In genomic region chr14:91244501-91244901, GRCh38 we compare ENCODE assay signal across 8 cellular contexts. TPM values are rescaled to one million over a fixed set of nuclear protein-coding genes. Genes with fewer than 3 reads are reported as not detected.
A peak's percentile ranks its signal among the peaks of the same experiment; 100 is the strongest.
DNase-seq lines count a peak whose midpoint lies in the region; ATAC-seq and TF ChIP-seq lines count a peak whose summit lies in the region.

GPR68 (minus strand) TSS chr14:91244704; CDS start chr14:91235050, 9,654 bp downstream.

- H3K9me3 Mint-ChIP-seq in endothelial cell (ENCODE audit: unreplicated experiment), result no peaks in the 10 kb centered on the region

- H3K9me2 ChIP-seq in SU-DHL-6 (replicated peaks; ENCODE audit: insufficient read depth, low read length), result no peaks in the 10 kb centered on the region

- H3K36me3 Mint-ChIP-seq in endothelial cell (ENCODE audit: low read depth, unreplicated experiment), result peaks cover 19% of the 10 kb centered on the region

- H3K4me2 ChIP-seq in SU-DHL-6 (ENCODE audit: low read depth, low read length, poor library complexity, severe bottlenecking), result peak within 1 kb of the TSS; percentile 49

- H3K9ac ChIP-seq in SU-DHL-6 (ENCODE audit: low read length) (peak within 1 kb of the TSS; percentile 24), mucosa of rectum (ENCODE audit: low read depth in 1 of 2, low read length in 2 of 2) (peak within 1 kb of the TSS; percentile 29 to 56)

- 0 out of 2 replicates have a peak, but pooled peaks cover 4% of the 10 kb centered on the region for H3F3A ChIP-seq in SU-DHL-6 (ENCODE audit: insufficient read depth)

- H2AFZ ChIP-seq in SU-DHL-6 (ENCODE audit: low read depth, low read length, severe bottlenecking), result no peak within 1 kb of the TSS

- H3K4me3 Mint-ChIP-seq in endothelial cell (ENCODE audit: unreplicated experiment), result peak within 1 kb of the TSS; percentile 17

- H3K79me2 ChIP-seq in SU-DHL-6 (ENCODE audit: insufficient read depth, low read length), result no peaks in the 10 kb centered on the region

- H3K4me1 Mint-ChIP-seq in endothelial cell (ENCODE audit: unreplicated experiment), result peaks cover 47% of the 10 kb centered on the region

- peak within 1 kb of the TSS; percentile 54 for H3K27ac ChIP-seq in SU-DHL-6 (ENCODE audit: low read depth, low read length)
- peak within 1 kb of the TSS; percentile 49 to 77 for H3K27ac ChIP-seq in mucosa of rectum (ENCODE audit: low read depth in 2 of 2, low read length in 2 of 2)

- H3K27me3 Mint-ChIP-seq in endothelial cell (ENCODE audit: unreplicated experiment), result peaks cover 7% of the 10 kb centered on the region

- H3K27me3 ChIP-seq in SU-DHL-6 (ENCODE audit: low read length), result no peaks in the 10 kb centered on the region
- no peaks in the 10 kb centered on the region for H3K27me3 ChIP-seq in mucosa of rectum (ENCODE audit: control insufficient read depth in 2 of 2, insufficient read depth in 2 of 2, low read length in 2 of 2)

- no peak for ATAC-seq in HG03521 (IDR thresholded peaks at IDR 0.05; ENCODE audit: unreplicated experiment)

- no peak for TF ChIP-seq CTCF in SU-DHL-6 (IDR thresholded peaks at IDR 0.05; ENCODE audit: insufficient read depth, low read length, poor library complexity, severe bottlenecking)
- no peak for TF ChIP-seq CTCF in endothelial cell (IDR thresholded peaks at IDR 0.05; ENCODE audit: unreplicated experiment)

- peak; percentile 81 for DNase-seq in AG08395 (ENCODE audit: low spot score)
- DNase-seq in H4 (ENCODE audit: low spot score), result peak; percentile 39
- DNase-seq in endothelial cell (ENCODE audit: low spot score), result no peak
- no peak for DNase-seq in DMS53 treated with DMSO at 0.1 percent for 48 hours (lab: John Stamatoyannopoulos, UW; ENCODE audit: unreplicated experiment)
- DNase-seq in RPMI8226, result no peak

- peaks cover 7 to 9% of the 10 kb centered on the region in 2 donors for H3K4me1 ChIP-seq in mucosa of rectum (ENCODE audit: control insufficient read depth in 2 of 2, insufficient read depth in 2 of 2, low read length in 2 of 2)

- peak within 1 kb of the TSS; percentile 7 for H3K4me3 ChIP-seq in SU-DHL-6 (ENCODE audit: insufficient read depth, low read length, poor library complexity, severe bottlenecking)
- peak within 1 kb of the TSS; percentile 34 to 63 for H3K4me3 ChIP-seq in mucosa of rectum (ENCODE audit: low read length in 2 of 2)

- H3K9me3 ChIP-seq in SU-DHL-6 (ENCODE audit: insufficient read depth, low read length) (no peaks in the 10 kb centered on the region), mucosa of rectum (ENCODE audit: control insufficient read depth in 2 of 2, low read length in 2 of 2) (no peaks in the 10 kb centered on the region)

- H3K36me3 ChIP-seq in SU-DHL-6 (ENCODE audit: low read length), result no peaks in the 10 kb centered on the region
- no peaks in the 10 kb centered on the region for H3K36me3 ChIP-seq in mucosa of rectum (ENCODE audit: control insufficient read depth in 2 of 2, insufficient read depth in 2 of 2, low read length in 2 of 2)

- H3K27ac Mint-ChIP-seq in endothelial cell (ENCODE audit: unreplicated experiment), result no peak within 1 kb of the TSS

- no peaks in the 10 kb centered on the region for H4K20me1 ChIP-seq in SU-DHL-6 (ENCODE audit: low read depth, low read length)

RNA-seq across cellular contexts. Expression of gene GPR68, which starts in this region (rescaled TPM):
- 0.04 TPM in 1 of 2 replicates, not detected in the other for total RNA-seq in H4 (2014; rRNA removed; shearing (Covaris generic))
- total RNA-seq in endothelial cell (ENCODE audit: unreplicated experiment), result 5.4 TPM

Comparison
In these comparisons a context has a peak if more than half of its experiments do, and no peak if none do; other contexts are left out.
1. Peak in DNase-seq in H4; RNA of the gene not detected or under 1 TPM.